Comparison of ENCODE assay signal across 36 cellular contexts in genomic region chr20:55792049-55792448, GRCh38.
"Had no signal": no experiment of that assay in that cellular context is flagged by ENCODE, and none has a peak within 500 bp of the region (broad histone marks: within the 10 kb centered on the region; RNA-seq: fewer than 3 reads in every experiment).

No MANE protein-coding gene starts in this region.

- H3K9me3 ChIP-seq: MG63 had no signal

- H3K36me3 ChIP-seq: MG63 had no signal

- DNase-seq: Karpas-422, Kasumi-1, MG63, MM.1S, MV-4-11, NCI-H1048, NCI-H1092, NCI-H1092 treated with DMSO at 0.1 percent for 48 hours, NCI-H1105, NCI-H1105 treated with DMSO at 0.1 percent for 48 hours, NCI-H1417, NCI-H1417 treated with DMSO at 0.1 percent for 48 hours, NCI-H1436, NCI-H1436 treated with DMSO at 0.1 percent for 48 hours, NCI-H146, NCI-H1694, NCI-H1694 treated with DMSO at 0.1 percent for 48 hours, NCI-H187, NCI-H187 treated with DMSO at 0.1 percent for 48 hours, NCI-H1930, NCI-H2029, NCI-H2029 treated with DMSO at 0.1 percent for 48 hours, NCI-H2081, NCI-H2081 treated with DMSO at 0.1 percent for 48 hours, NCI-H2107, NCI-H2171, NCI-H2171 treated with DMSO at 0.1 percent for 48 hours, NCI-H2227 treated with DMSO at 0.1 percent for 48 hours, NCI-H226, NCI-H345, NCI-H446, NCI-H446 treated with DMSO at 0.1 percent for 48 hours, NCI-H510A, NCI-H510A treated with DMSO at 0.1 percent for 48 hours, NCI-H524, NCI-H524 treated with DMSO at 0.1 percent for 48 hours had no signal

- H3K4me3 ChIP-seq: MG63 had no signal

- H3K27me3 ChIP-seq: MG63 had no signal
